In genomic region chr3:171066216-171066615, GRCh38 we compare ENCODE assay signal across 23 cellular contexts. TPM values are rescaled to one million over a fixed set of nuclear protein-coding genes. Genes with fewer than 3 reads are reported as not detected.
"Had no signal": no experiment of that assay in that cellular context is flagged by ENCODE, and none has a peak within 500 bp of the region (broad histone marks: within the 10 kb centered on the region; RNA-seq: fewer than 3 reads in every experiment).

No MANE protein-coding gene starts in this region.

- H3K4me2 ChIP-seq: SK-N-SH had no signal

- H3K9me3 ChIP-seq: SK-N-SH had no signal

- DNase-seq: Karpas-422, KG1, MV-4-11, NCI-H1048, NCI-H1105 treated with DMSO at 0.1 percent for 48 hours, NCI-H1417 treated with DMSO at 0.1 percent for 48 hours, NCI-H146, NCI-H1694 treated with DMSO at 0.1 percent for 48 hours, NCI-H1930, NCI-H2081 treated with DMSO at 0.1 percent for 48 hours, NCI-H2171 treated with DMSO at 0.1 percent for 48 hours, NCI-H524, NCI-H69, NCI-H774, SHP77, SK-N-SH, SW 1271, T-cell had no signal

- H3K27ac ChIP-seq: HL-60, RWPE1 had no signal

- H3K9ac ChIP-seq: SK-N-SH had no signal

- H3K9me2 ChIP-seq: SK-N-SH had no signal

- ATAC-seq: T-cell had no signal

RNA-seq across cellular contexts. Expression of gene SLC2A2, which starts 39.7 kb away (rescaled TPM):
- total RNA-seq: MCF 10A, NCI-H460, SK-MEL-5 had no signal
